In genomic region chr10:85613391-85613790, GRCh38 we compare ENCODE assay signal across 15 cellular contexts.
A peak's percentile ranks its signal among the peaks of the same experiment; 100 is the strongest.
DNase-seq lines count a peak whose midpoint lies in the region; ATAC-seq and TF ChIP-seq lines count a peak whose summit lies in the region.
"Had no signal": no experiment of that assay in that cellular context is flagged by ENCODE, and none has a peak within 500 bp of the region (broad histone marks: within the 10 kb centered on the region; RNA-seq: fewer than 3 reads in every experiment).

No MANE protein-coding gene starts in this region.

- H3K36me3 Mint-ChIP-seq in naive thymus-derived CD4-positive, alpha-beta T cell = peaks cover 0 to 4% (median 0%) of the 10 kb centered on the region in 5 donors
- H3K36me3 Mint-ChIP-seq: CD14-positive monocyte had no signal

- H3F3A ChIP-seq in MM.1S (ENCODE audit: insufficient read depth, low read length) = peaks cover 10% of the 10 kb centered on the region; the same call in 1 of the 2 replicates

- H3K4me3 Mint-ChIP-seq in naive thymus-derived CD4-positive, alpha-beta T cell = peak overlapping the region in 8 of 10 donors; percentile 36 to 84 (median 78)
- H3K4me3 Mint-ChIP-seq: CD14-positive monocyte had no signal

- no peaks in the 10 kb centered on the region for H3K36me3 ChIP-seq in right atrium auricular region
- no peaks in the 10 kb centered on the region for H3K36me3 ChIP-seq in naive thymus-derived CD4-positive, alpha-beta T cell (ENCODE audit: control insufficient read depth in 2 of 3, insufficient read depth in 3 of 3, low read length in 3 of 3)
- no peaks in the 10 kb centered on the region for H3K36me3 ChIP-seq in MM.1S (replicated peaks; ENCODE audit: insufficient read depth, low read length)
- H3K36me3 ChIP-seq: SJCRH30 had no signal

- H3K27me3 ChIP-seq in right atrium auricular region (no peaks in the 10 kb centered on the region), right cardiac atrium (ENCODE audit: control insufficient read depth, insufficient read depth) (no peaks in the 10 kb centered on the region), MM.1S (replicated peaks; ENCODE audit: insufficient read depth, low read length) (no peaks in the 10 kb centered on the region)
- no peaks in the 10 kb centered on the region for H3K27me3 ChIP-seq in naive thymus-derived CD4-positive, alpha-beta T cell (ENCODE audit: control insufficient read depth in 2 of 2, insufficient read depth in 2 of 2, low read length in 2 of 2)
- H3K27me3 ChIP-seq: SJCRH30 had no signal

- TF ChIP-seq CTCF in right atrium auricular region (IDR thresholded peaks at IDR 0.05) = peak in 1 of 2 donors; percentile 0
- TF ChIP-seq CTCF in MM.1S (IDR thresholded peaks at IDR 0.05; ENCODE audit: low read length) = no peak
- no peak for TF ChIP-seq CTCF in GM20000 (IDR thresholded peaks at IDR 0.05; ENCODE audit: extremely low read depth, missing control alignments)

- H3K9me3 Mint-ChIP-seq in naive thymus-derived CD4-positive, alpha-beta T cell = peaks cover 0 to 5% (median 0%) of the 10 kb centered on the region in 11 donors

- no peaks in the 10 kb centered on the region for H3K79me2 ChIP-seq in MM.1S (ENCODE audit: low read length)

- peaks cover 0 to 34% (median 0%) of the 10 kb centered on the region in 5 donors for H3K27me3 Mint-ChIP-seq in naive thymus-derived CD4-positive, alpha-beta T cell

- CTCF ChIA-PET in naive thymus-derived CD4-positive, alpha-beta T cell (lab: Charles Lee) = interaction anchor here (1.3 kb wide), 1 partner anchor 15 kb away, joined by 3 read pairs; no protein-coding TSS in a partner anchor

- H4K20me1 ChIP-seq in MM.1S (ENCODE audit: insufficient read depth, low read length) = no peaks in the 10 kb centered on the region

- no peak overlapping the region for H3K27ac ChIP-seq in right atrium auricular region
- H3K27ac ChIP-seq in right cardiac atrium (ENCODE audit: low read length) = no peak overlapping the region
- H3K27ac ChIP-seq in naive thymus-derived CD4-positive, alpha-beta T cell (ENCODE audit: low read depth, low read length) = no peak overlapping the region
- H3K27ac ChIP-seq in MM.1S (ENCODE audit: low read length) = no peak overlapping the region
- H3K27ac ChIP-seq: PC-9, SJCRH30 had no signal

- peaks cover 30 to 80% (median 71%) of the 10 kb centered on the region in 7 donors for H3K4me1 Mint-ChIP-seq in naive thymus-derived CD4-positive, alpha-beta T cell
- H3K4me1 Mint-ChIP-seq: CD14-positive monocyte had no signal

- no peak overlapping the region for H2AFZ ChIP-seq in MM.1S (ENCODE audit: low read length)
- H2AFZ ChIP-seq: PC-9 had no signal

- no peaks in the 10 kb centered on the region for H3K9me2 ChIP-seq in MM.1S (replicated peaks; ENCODE audit: insufficient read depth, low read length)

- H3K27ac Mint-ChIP-seq in naive thymus-derived CD4-positive, alpha-beta T cell = peak overlapping the region in 4 of 9 donors; percentile 54 to 89 (median 78)
- H3K27ac Mint-ChIP-seq: CD14-positive monocyte had no signal

- WGBS in right cardiac atrium = 93% methylated on average over 10 of the region's 10 CpGs

- H3K4me1 ChIP-seq in right atrium auricular region (no peaks in the 10 kb centered on the region), right cardiac atrium (ENCODE audit: control insufficient read depth, insufficient read depth, low read length) (no peaks in the 10 kb centered on the region), MM.1S (ENCODE audit: low read length) (peaks cover 22% of the 10 kb centered on the region)
- H3K4me1 ChIP-seq in naive thymus-derived CD4-positive, alpha-beta T cell (ENCODE audit: control insufficient read depth in 2 of 2, insufficient read depth in 2 of 2, low read length in 2 of 2) = peaks cover 36 to 44% of the 10 kb centered on the region in 2 donors
- H3K4me1 ChIP-seq: SJCRH30 had no signal

- intact Hi-C loops in right cardiac atrium (cut with DNase I) = no loop called here
- intact Hi-C loops in naive thymus-derived CD4-positive, alpha-beta T cell (cut with micrococcal nuclease) = loop anchor here (2.0 to 5.0 kb wide), 8 partner anchors 19 to 1476 kb away; partner anchors contain the start of genes CCSER2 (in 1 of the 2), GHITM (in 1 of the 2) and WAPL (in 1 of the 2)

- H3K9me3 ChIP-seq in right atrium auricular region = no peaks in the 10 kb centered on the region
- H3K9me3 ChIP-seq in right cardiac atrium (ENCODE audit: control insufficient read depth, low read length) = no peaks in the 10 kb centered on the region
- no peaks in the 10 kb centered on the region for H3K9me3 ChIP-seq in naive thymus-derived CD4-positive, alpha-beta T cell (ENCODE audit: control insufficient read depth in 2 of 3, low read length in 3 of 3)
- H3K9me3 ChIP-seq in MM.1S (replicated peaks; ENCODE audit: insufficient read depth, low read length) = no peaks in the 10 kb centered on the region
- H3K9me3 ChIP-seq: SJCRH30 had no signal

- no peak overlapping the region for H3K4me3 ChIP-seq in right atrium auricular region
- no peak overlapping the region for H3K4me3 ChIP-seq in right cardiac atrium (ENCODE audit: low read length)
- no peak overlapping the region for H3K4me3 ChIP-seq in naive thymus-derived CD4-positive, alpha-beta T cell (ENCODE audit: low read length)
- no peak overlapping the region for H3K4me3 ChIP-seq in MM.1S (ENCODE audit: low read length)
- H3K4me3 ChIP-seq: PC-9, SJCRH30 had no signal

- ATAC-seq in right cardiac atrium = no peak
- peak; percentile 2 for ATAC-seq in HG03354 (IDR thresholded peaks at IDR 0.05; ENCODE audit: poor library complexity, severe bottlenecking, unreplicated experiment)
- ATAC-seq in naive thymus-derived CD4-positive, alpha-beta T cell = no peak

- POLR2A ChIA-PET in naive thymus-derived CD4-positive, alpha-beta T cell (lab: Charles Lee) = interaction anchor here (1.3 to 1.4 kb wide), 2 partner anchors 9 to 19 kb away, joined by 3 to 6 read pairs; no protein-coding TSS in a partner anchor

- DNase-seq in right atrium auricular region (ENCODE audit: low spot score) (peak; percentile 42), right cardiac atrium (no peak), NCI-H226 (no peak), MM.1S (no peak), GM20000 (ENCODE audit: low spot score) (no peak)
- DNase-seq in naive thymus-derived CD4-positive, alpha-beta T cell = no peak
- DNase-seq: DMS79, HCEC 1CT, NCI-H1436 treated with DMSO at 0.1 percent for 48 hours, NCI-H2081 treated with DMSO at 0.1 percent for 48 hours, NCI-H510A treated with DMSO at 0.1 percent for 48 hours, PC-9, SJCRH30 had no signal

- H3K4me2 ChIP-seq in MM.1S (ENCODE audit: low read depth, low read length) = no peak overlapping the region
- H3K4me2 ChIP-seq: PC-9 had no signal

- no peak overlapping the region for H3K9ac ChIP-seq in MM.1S (ENCODE audit: low read length)

Comparison
In these comparisons a context has a peak if more than half of its experiments do, and no peak if none do; other contexts are left out.
1. intact Hi-C loops: an anchor here in naive thymus-derived CD4-positive, alpha-beta T cell (2.0 to 5.0 kb wide); none called in right cardiac atrium.